4 cellular contexts compared by ENCODE assay signal in genomic region chr3:32847045-32847444, GRCh38. TPM values are rescaled to one million over a fixed set of nuclear protein-coding genes. Genes with fewer than 3 reads are reported as not detected.
"Had no signal": no experiment of that assay in that cellular context is flagged by ENCODE, and none has a peak within 500 bp of the region (broad histone marks: within the 10 kb centered on the region; RNA-seq: fewer than 3 reads in every experiment).

No MANE protein-coding gene starts in this region.

RNA-seq across cellular contexts. Expression of gene TRIM71, which starts 29.2 kb away (rescaled TPM):
- total RNA-seq: HT1080, M059J, Right ventricle myocardium superior had no signal
- polyA plus RNA-seq: IgD-negative memory B cell had no signal
